In genomic region chr15:31387101-31387482, GRCh38 we compare ENCODE assay signal across 1 cellular context.
TF ChIP-seq lines count a peak whose summit lies in the region.

No MANE protein-coding gene starts in this region.

TF ChIP-seq in liver, 16 proteins besides CTCF, POLR2A, EP300 and RAD21 (continued from another document):
- no peak for TF ChIP-seq REST (IDR thresholded peaks at IDR 0.05)
- no peak for TF ChIP-seq YY1 (IDR thresholded peaks at IDR 0.05)
- no peak for TF ChIP-seq JUND (IDR thresholded peaks at IDR 0.05)
- TF ChIP-seq TAF1 (conservative IDR thresholded peaks at IDR 0.05), result no peak
- no peak for TF ChIP-seq ZBTB33 (IDR thresholded peaks at IDR 0.05)
- TF ChIP-seq EGR1 (IDR thresholded peaks at IDR 0.05; ENCODE audit: low read depth in 2 of 2), result no peak
- no peak for TF ChIP-seq MAX (IDR thresholded peaks at IDR 0.05)
- no peak for TF ChIP-seq HNF4A (conservative IDR thresholded peaks at IDR 0.05)
- no peak for TF ChIP-seq FOXA2 (IDR thresholded peaks at IDR 0.05)
- no peak for TF ChIP-seq ATF3 (IDR thresholded peaks at IDR 0.05)
- TF ChIP-seq HNF4G (IDR thresholded peaks at IDR 0.05), result no peak
- no peak for TF ChIP-seq NR2F2 (IDR thresholded peaks at IDR 0.05)
